Comparison of ENCODE assay signal across 8 cellular contexts in the genomic region with DNA sequence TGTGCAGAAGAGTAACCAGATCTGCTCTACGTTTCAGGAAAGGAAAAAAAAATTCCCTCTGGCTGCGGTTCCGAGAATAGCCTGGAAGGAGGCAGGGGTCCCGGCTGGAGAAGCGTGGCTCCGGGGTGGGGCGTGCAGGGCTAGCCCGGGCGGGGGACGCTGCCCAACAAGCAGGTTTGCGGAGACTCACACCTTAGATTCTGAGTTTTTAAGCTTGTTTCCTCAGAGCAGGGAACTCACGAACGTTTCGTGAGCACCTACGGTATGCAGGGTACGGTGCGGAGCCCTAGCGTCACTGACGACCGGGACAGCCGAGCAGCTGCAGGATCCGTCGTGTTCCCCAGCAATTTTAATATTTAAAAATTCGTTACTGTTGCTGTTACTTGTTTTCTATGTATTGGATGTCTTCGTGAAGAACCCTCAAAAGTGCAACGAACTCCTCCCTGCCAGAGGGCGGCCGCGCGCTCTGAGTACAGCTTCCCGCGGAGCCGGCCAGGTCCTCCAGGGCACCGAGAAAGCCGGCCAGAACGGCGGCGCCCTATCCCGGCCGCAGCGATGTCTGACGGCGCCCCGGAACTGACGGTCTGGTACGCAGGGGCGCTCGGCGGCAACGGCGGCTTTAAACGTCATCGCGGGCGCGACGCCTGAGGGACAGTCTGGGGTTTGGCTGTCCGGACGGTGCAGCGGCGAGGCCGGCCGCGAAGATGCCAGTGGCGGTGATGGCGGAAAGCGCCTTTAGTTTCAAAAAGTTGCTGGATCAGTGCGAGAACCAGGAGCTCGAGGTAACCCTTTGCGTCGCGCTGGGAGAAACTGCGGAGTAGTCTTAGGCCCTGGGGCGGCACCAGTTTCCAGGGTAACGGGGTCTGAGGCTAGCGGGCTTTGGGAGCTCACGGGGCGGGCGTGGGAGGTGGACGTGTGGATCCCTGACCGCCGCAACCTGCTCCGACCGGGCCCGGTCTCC. TPM values are rescaled to one million over a fixed set of nuclear protein-coding genes. Genes with fewer than 3 reads are reported as not detected.
DNase-seq lines count a peak whose midpoint lies in the region; ATAC-seq and TF ChIP-seq lines count a peak whose summit lies in the region.

Gene COPS8 (plus strand): TSS at position 629 of the 961 bp plus-strand sequence. CDS start 76 bp downstream, at position 705.

- in situ Hi-C loops in Panc1 (cut with HindIII; ENCODE audit: low pct_unique_long_range_greater_than_20kb, low sequenced_read_pairs): no loop called here

- POLR2A ChIA-PET in Panc1 (lab: Charles Lee): interaction anchor here (0.5 kb wide), 1 partner anchor 839 kb away, joined by 3 read pairs; no protein-coding TSS in a partner anchor

- peak within 1 kb of the TSS; percentile 86 for H3K9ac ChIP-seq in mucosa of stomach (ENCODE audit: low read length)

- no TSS peak for BruUV-seq in Panc1 (replicated peaks; lab: Mats Ljungman, UMichigan)

- H3K4me1 ChIP-seq in Panc1 (ENCODE audit: control insufficient read depth, insufficient read depth, low read length) (peaks cover 14% of the 10 kb centered on the region), mucosa of stomach (ENCODE audit: control insufficient read depth, insufficient read depth, low read length) (peaks cover 3% of the 10 kb centered on the region)

- CTCF ChIA-PET in Panc1 (lab: Charles Lee): interaction anchor here (0.7 to 1.7 kb wide), 3 partner anchors 427 to 959 kb away, joined by 3 to 7 read pairs (median 4); no protein-coding TSS in a partner anchor

- H3K27me3 Mint-ChIP-seq in activated T-cell treated with anti-CD3 and anti-CD28 coated beads, Interleukin-2, amount 50 U/mL, for 4 hours (ENCODE audit: low read depth): no peaks in the 10 kb centered on the region

- H3K27me3 ChIP-seq in Panc1 (ENCODE audit: control insufficient read depth, insufficient read depth, low read length) (no peaks in the 10 kb centered on the region), mucosa of stomach (ENCODE audit: control insufficient read depth, insufficient read depth, low read length) (no peaks in the 10 kb centered on the region)

- peaks cover 6% of the 10 kb centered on the region for H3K36me3 Mint-ChIP-seq in activated T-cell treated with anti-CD3 and anti-CD28 coated beads, Interleukin-2, amount 50 U/mL, for 4 hours (ENCODE audit: insufficient read depth)

- H3K4me3 Mint-ChIP-seq in activated T-cell treated with anti-CD3 and anti-CD28 coated beads, Interleukin-2, amount 50 U/mL, for 4 hours: peak within 1 kb of the TSS; percentile 100

- H3K4me1 Mint-ChIP-seq in activated T-cell treated with anti-CD3 and anti-CD28 coated beads, Interleukin-2, amount 50 U/mL, for 4 hours (ENCODE audit: low read depth): peaks cover 19% of the 10 kb centered on the region

- H3K9me3 Mint-ChIP-seq in activated T-cell treated with anti-CD3 and anti-CD28 coated beads, Interleukin-2, amount 50 U/mL, for 4 hours: no peaks in the 10 kb centered on the region

- H3K27ac ChIP-seq in Panc1 (ENCODE audit: low read length): peak within 1 kb of the TSS; percentile 93

- ATAC-seq in GM21723 (IDR thresholded peaks at IDR 0.05; ENCODE audit: unreplicated experiment): peak; percentile 99
- peak; percentile 100 for ATAC-seq in Panc1
- peak; percentile 100 for ATAC-seq in activated T-cell treated with anti-CD3 and anti-CD28 coated beads, Interleukin-2, amount 50 U/mL, for 4 hours

- TF ChIP-seq POLR2A in erythroblast (IDR thresholded peaks at IDR 0.05; ENCODE audit: low read length): peak; percentile 96

- peak; percentile 48 for TF ChIP-seq CTCF in Panc1 (IDR thresholded peaks at IDR 0.05)

- intact Hi-C loops in Panc1 (cut with micrococcal nuclease; ENCODE audit: unreplicated experiment): no loop called here

- H3K9me3 ChIP-seq in Panc1 (ENCODE audit: control insufficient read depth, insufficient read depth, low read depth, low read length) (no peaks in the 10 kb centered on the region), mucosa of stomach (ENCODE audit: control insufficient read depth, low read length) (no peaks in the 10 kb centered on the region)

- peak within 1 kb of the TSS; percentile 85 to 98 for H3K4me3 ChIP-seq in Panc1 (ENCODE audit: low read depth in 2 of 2, low read length in 2 of 2)
- H3K4me3 ChIP-seq in mucosa of stomach (ENCODE audit: low read length): peak within 1 kb of the TSS; percentile 79

- H3K36me3 ChIP-seq in Panc1 (ENCODE audit: control insufficient read depth, insufficient read depth, low read length) (peaks cover 16% of the 10 kb centered on the region), mucosa of stomach (ENCODE audit: control insufficient read depth, insufficient read depth, low read length) (no peaks in the 10 kb centered on the region)

- DNase-seq in DMS53 treated with DMSO at 0.1 percent for 48 hours (lab: John Stamatoyannopoulos, UW; ENCODE audit: unreplicated experiment) (peak; percentile 97), KG1 (lab: John Stamatoyannopoulos, UW) (peak; percentile 89), Panc1 (ENCODE audit: low read depth, low spot score) (peak; percentile 57), erythroblast (lab: John Stamatoyannopoulos, UW) (peak; percentile 94 to 96)
- peak; percentile 84 for DNase-seq in activated T-cell treated with anti-CD3 and anti-CD28 coated beads, Interleukin-2, amount 50 U/mL, for 4 hours
- peak; percentile 81 to 85 for DNase-seq in stimulated activated CD8-positive, alpha-beta memory T cell treated with anti-CD3 and anti-CD28 coated beads, Interleukin-7, amount 100 ng/mL, for 1 hour (ENCODE audit: low read depth in 2 of 2)

RNA-seq across cellular contexts. Expression of gene COPS8, which starts in this region (rescaled TPM):
- total RNA-seq in Panc1 (2021; ENCODE audit: unreplicated experiment): 57.9 TPM
- polyA plus RNA-seq in Panc1 (2012; ENCODE audit: insufficient read length): 49.4 TPM
- 10 to 100 TPM; 52.7 to 64.4 (median 62.9) TPM for total RNA-seq in activated T-cell treated with anti-CD3 and anti-CD28 coated beads, Interleukin-2, amount 50 U/mL, for 4 hours

Comparison
In these comparisons a context has a peak if more than half of its experiments do, and no peak if none do; other contexts are left out.
1. Peak in every context shown above with its lines: DNase-seq, ATAC-seq, H3K4me3 ChIP-seq and H3K27ac ChIP-seq.